In the genomic region with DNA sequence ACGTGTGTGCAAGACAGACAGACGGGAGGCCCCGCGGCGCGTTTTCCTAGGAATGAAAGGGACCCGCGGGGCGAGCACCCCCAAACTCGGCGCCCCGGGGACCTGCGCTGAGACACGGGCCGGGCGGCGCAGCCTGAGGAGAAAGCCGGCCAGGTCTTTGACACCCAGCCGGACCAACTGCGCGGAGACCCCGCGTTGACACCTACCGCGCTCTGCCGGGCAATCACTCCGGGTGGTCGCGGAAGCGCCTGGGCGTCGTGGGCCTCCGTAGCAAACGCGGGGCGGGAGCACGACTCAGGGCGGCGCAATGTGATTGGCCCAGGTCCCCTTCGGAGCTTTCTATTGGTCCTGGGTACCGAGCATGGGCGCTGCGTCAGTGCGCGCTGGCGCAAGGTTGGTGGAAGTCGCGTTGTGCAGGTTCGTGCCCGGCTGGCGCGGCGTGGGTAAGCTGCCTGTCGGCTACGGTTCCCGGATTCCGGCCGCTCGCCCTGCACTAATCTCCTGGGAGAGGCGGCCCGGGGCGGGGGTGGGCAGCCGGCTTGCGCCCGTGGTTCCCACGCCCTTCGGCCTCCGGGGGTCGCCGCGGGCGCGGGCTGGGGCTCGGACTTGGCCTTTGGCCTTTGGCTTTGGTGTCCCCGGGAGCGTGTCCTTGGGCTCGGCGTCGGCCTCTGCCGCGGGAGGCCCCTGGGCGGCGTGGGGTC, we compare ENCODE assay signal across 1 cellular context.
TF ChIP-seq lines count a peak whose summit lies in the region.

FASTKD3 (minus strand) TSS at position 259 of the 701 bp plus-strand sequence. CDS start 948 bp downstream, outside the sequence.
MTRR (plus strand) TSS at position 376 of the 701 bp plus-strand sequence. CDS start 1,647 bp downstream, outside the sequence.

TF ChIP-seq in HepG2, 621 proteins besides CTCF, POLR2A, EP300 and RAD21 (continued from another document and continues in another):
- TF ChIP-seq, protein P1, sequence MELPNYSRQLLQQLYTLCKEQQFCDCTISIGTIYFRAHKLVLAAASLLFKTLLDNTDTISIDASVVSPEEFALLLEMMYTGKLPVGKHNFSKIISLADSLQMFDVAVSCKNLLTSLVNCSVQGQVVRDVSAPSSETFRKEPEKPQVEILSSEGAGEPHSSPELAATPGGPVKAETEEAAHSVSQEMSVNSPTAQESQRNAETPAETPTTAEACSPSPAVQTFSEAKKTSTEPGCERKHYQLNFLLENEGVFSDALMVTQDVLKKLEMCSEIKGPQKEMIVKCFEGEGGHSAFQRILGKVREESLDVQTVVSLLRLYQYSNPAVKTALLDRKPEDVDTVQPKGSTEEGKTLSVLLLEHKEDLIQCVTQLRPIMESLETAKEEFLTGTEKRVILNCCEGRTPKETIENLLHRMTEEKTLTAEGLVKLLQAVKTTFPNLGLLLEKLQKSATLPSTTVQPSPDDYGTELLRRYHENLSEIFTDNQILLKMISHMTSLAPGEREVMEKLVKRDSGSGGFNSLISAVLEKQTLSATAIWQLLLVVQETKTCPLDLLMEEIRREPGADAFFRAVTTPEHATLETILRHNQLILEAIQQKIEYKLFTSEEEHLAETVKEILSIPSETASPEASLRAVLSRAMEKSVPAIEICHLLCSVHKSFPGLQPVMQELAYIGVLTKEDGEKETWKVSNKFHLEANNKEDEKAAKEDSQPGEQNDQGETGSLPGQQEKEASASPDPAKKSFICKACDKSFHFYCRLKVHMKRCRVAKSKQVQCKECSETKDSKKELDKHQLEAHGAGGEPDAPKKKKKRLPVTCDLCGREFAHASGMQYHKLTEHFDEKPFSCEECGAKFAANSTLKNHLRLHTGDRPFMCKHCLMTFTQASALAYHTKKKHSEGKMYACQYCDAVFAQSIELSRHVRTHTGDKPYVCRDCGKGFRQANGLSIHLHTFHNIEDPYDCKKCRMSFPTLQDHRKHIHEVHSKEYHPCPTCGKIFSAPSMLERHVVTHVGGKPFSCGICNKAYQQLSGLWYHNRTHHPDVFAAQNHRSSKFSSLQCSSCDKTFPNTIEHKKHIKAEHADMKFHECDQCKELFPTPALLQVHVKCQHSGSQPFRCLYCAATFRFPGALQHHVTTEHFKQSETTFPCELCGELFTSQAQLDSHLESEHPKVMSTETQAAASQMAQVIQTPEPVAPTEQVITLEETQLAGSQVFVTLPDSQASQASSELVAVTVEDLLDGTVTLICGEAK (IDR thresholded peaks at IDR 0.05) = no peak
- TF ChIP-seq, protein P1 (CRISPR knock-in tag; IDR thresholded peaks at IDR 0.05) = peak; percentile 60
- 0 out of 2 replicates have a peak, but pooled peaks have one; percentile 7 for TF ChIP-seq TFAP4 (IDR thresholded peaks at IDR 0.05; ENCODE audit: borderline replicate concordance, low read depth)
- TF ChIP-seq, protein P2, sequence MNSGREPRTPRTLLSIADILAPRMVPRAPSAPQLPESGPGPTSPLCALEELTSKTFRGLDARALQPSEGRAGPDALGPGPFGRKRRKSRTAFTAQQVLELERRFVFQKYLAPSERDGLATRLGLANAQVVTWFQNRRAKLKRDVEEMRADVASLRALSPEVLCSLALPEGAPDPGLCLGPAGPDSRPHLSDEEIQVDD (CRISPR knock-in tag; IDR thresholded peaks at IDR 0.05; ENCODE audit: borderline replicate concordance) = no peak
- no peak for TF ChIP-seq SNAPC5 (CRISPR knock-in tag; IDR thresholded peaks at IDR 0.05; ENCODE audit: borderline replicate concordance)
- TF ChIP-seq, protein P3, sequence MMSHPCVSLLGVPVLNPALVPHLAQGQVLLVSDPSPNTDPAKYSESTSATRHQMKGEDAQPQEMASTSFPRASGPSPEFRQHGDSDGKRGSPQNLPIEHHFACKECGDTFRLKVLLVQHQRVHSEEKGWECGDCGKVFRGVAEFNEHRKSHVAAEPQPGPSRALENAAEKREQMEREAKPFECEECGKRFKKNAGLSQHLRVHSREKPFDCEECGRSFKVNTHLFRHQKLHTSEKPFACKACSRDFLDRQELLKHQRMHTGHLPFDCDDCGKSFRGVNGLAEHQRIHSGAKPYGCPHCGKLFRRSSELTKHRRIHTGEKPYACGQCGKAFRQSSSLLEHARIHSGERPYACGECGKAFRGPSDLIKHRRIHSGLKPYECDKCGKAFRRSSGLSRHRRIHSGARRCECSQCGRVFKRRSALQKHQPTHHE (CRISPR knock-in tag; IDR thresholded peaks at IDR 0.05; ENCODE audit: borderline replicate concordance) = no peak
- no peak for TF ChIP-seq PREB (CRISPR knock-in tag; IDR thresholded peaks at IDR 0.05)
- TF ChIP-seq TIGD3 (CRISPR knock-in tag; IDR thresholded peaks at IDR 0.05; ENCODE audit: borderline replicate concordance) = no peak
- TF ChIP-seq ZC3H13 (CRISPR knock-in tag; IDR thresholded peaks at IDR 0.05) = peak; percentile 51; the same call in 1 of the 2 replicates
- no peak; the same call in 1 of the 2 replicates for TF ChIP-seq ZSCAN30 (CRISPR knock-in tag; IDR thresholded peaks at IDR 0.05)
- no peak for TF ChIP-seq HOXA9 (CRISPR knock-in tag; IDR thresholded peaks at IDR 0.05; ENCODE audit: borderline replicate concordance)
- peak; percentile 92 for TF ChIP-seq ZNF407 (CRISPR knock-in tag; IDR thresholded peaks at IDR 0.05; ENCODE audit: not compliant biosample characterization)
- TF ChIP-seq TSC22D2 (CRISPR knock-in tag; IDR thresholded peaks at IDR 0.05; ENCODE audit: borderline replicate concordance) = no peak
- TF ChIP-seq ZNF878 (CRISPR knock-in tag; IDR thresholded peaks at IDR 0.05) = no peak
- TF ChIP-seq FIP1L1 (IDR thresholded peaks at IDR 0.05; ENCODE audit: borderline replicate concordance, insufficient read depth, low read depth, low read length) = no peak
- TF ChIP-seq CC2D1A (CRISPR knock-in tag; IDR thresholded peaks at IDR 0.05) = no peak
- no peak for TF ChIP-seq SRF (IDR thresholded peaks at IDR 0.05; ENCODE audit: low read depth, low read length)
- TF ChIP-seq PHF21A (CRISPR knock-in tag; IDR thresholded peaks at IDR 0.05) = peak; percentile 25; the same call in 1 of the 2 replicates
